16 cellular contexts compared by ENCODE assay signal in genomic region chr2:162063281-162063680, GRCh38. TPM values are rescaled to one million over a fixed set of nuclear protein-coding genes. Genes with fewer than 3 reads are reported as not detected.
A peak's percentile ranks its signal among the peaks of the same experiment; 100 is the strongest.
DNase-seq lines count a peak whose midpoint lies in the region; ATAC-seq, FAIRE-seq and TF ChIP-seq lines count a peak whose summit lies in the region.
"Had no signal": no experiment of that assay in that cellular context is flagged by ENCODE, and none has a peak within 500 bp of the region (broad histone marks: within the 10 kb centered on the region; RNA-seq: fewer than 3 reads in every experiment).

No MANE protein-coding gene starts in this region.

- no peaks in the 10 kb centered on the region for H3K27me3 ChIP-seq in K562 (ENCODE audit: control insufficient read depth in 2 of 2, insufficient read depth in 2 of 2, low read length in 2 of 2)
- no peaks in the 10 kb centered on the region for H3K27me3 ChIP-seq in right atrium auricular region
- H3K27me3 ChIP-seq: BLaER1, ovary, tibial artery had no signal

- H3K4me3 Mint-ChIP-seq in activated naive CD4-positive, alpha-beta T cell treated with anti-CD3 and anti-CD28 coated beads, Interleukin-2, amount 50 U/mL, for 24 hours, result peak overlapping the region; percentile 83
- peak overlapping the region in 1 of 4 donors; percentile 61 for H3K4me3 Mint-ChIP-seq in IgD-negative memory B cell
- peak overlapping the region; percentile 47 for H3K4me3 Mint-ChIP-seq in stimulated activated naive CD8-positive, alpha-beta T cell treated with anti-CD3 and anti-CD28 coated beads, Interleukin-15, Interleukin-2, amounts not matched to agents 100 ng/mL and 50 ng/mL, for 24 hours
- H3K4me3 Mint-ChIP-seq in chondrocyte (ENCODE audit: unreplicated experiment), result no peak overlapping the region

- peaks cover 91% of the 10 kb centered on the region for H3K4me1 Mint-ChIP-seq in activated naive CD4-positive, alpha-beta T cell treated with anti-CD3 and anti-CD28 coated beads, Interleukin-2, amount 50 U/mL, for 24 hours
- H3K4me1 Mint-ChIP-seq in IgD-negative memory B cell, result peaks cover 21 to 36% (median 31%) of the 10 kb centered on the region in 3 donors
- peaks cover 60% of the 10 kb centered on the region for H3K4me1 Mint-ChIP-seq in stimulated activated naive CD8-positive, alpha-beta T cell treated with anti-CD3 and anti-CD28 coated beads, Interleukin-15, Interleukin-2, amounts not matched to agents 100 ng/mL and 50 ng/mL, for 24 hours (ENCODE audit: low read depth)
- H3K4me1 Mint-ChIP-seq in chondrocyte (ENCODE audit: low read depth), result no peaks in the 10 kb centered on the region

- no peaks in the 10 kb centered on the region for H3K79me2 ChIP-seq in K562 (ENCODE audit: control insufficient read depth, insufficient read depth, low read length)

- H3K9ac ChIP-seq in K562 (ENCODE audit: insufficient read depth in 1 of 2, low read depth in 2 of 2, low read length in 2 of 2), result no peak overlapping the region
- H3K9ac ChIP-seq: BLaER1 had no signal

- no peak for TF ChIP-seq POLR2A in K562 (conservative IDR thresholded peaks at IDR 0.05)

- no peak for TF ChIP-seq RAD21 in K562 (CRISPR knock-in tag; conservative IDR thresholded peaks at IDR 0.05 in 1 of 2, IDR thresholded peaks at IDR 0.05 in 1 of 2)

- no peak overlapping the region for H3K4me2 ChIP-seq in K562 (ENCODE audit: insufficient read depth, low read length)
- H3K4me2 ChIP-seq: BLaER1 had no signal

- H3K27ac Mint-ChIP-seq in activated naive CD4-positive, alpha-beta T cell treated with anti-CD3 and anti-CD28 coated beads, Interleukin-2, amount 50 U/mL, for 24 hours, result peak overlapping the region; percentile 96
- H3K27ac Mint-ChIP-seq in IgD-negative memory B cell (peak overlapping the region in 2 of 3 donors; percentile 63 to 83), chondrocyte (ENCODE audit: unreplicated experiment) (no peak overlapping the region)
- peak overlapping the region; percentile 87 for H3K27ac Mint-ChIP-seq in stimulated activated naive CD8-positive, alpha-beta T cell treated with anti-CD3 and anti-CD28 coated beads, Interleukin-15, Interleukin-2, amounts not matched to agents 100 ng/mL and 50 ng/mL, for 24 hours

- 0% methylated on average over 2 of the region's 2 CpGs for WGBS in K562 (ENCODE audit: insufficient coverage, low coverage, missing lambda C conversion rate)

- CTCF ChIA-PET in K562 (lab: Yijun Ruan, JAX; ENCODE audit: low intra/inter-chr PET ratio), result no interaction called here

- in situ Hi-C loops in K562 (cut with MboI), result no loop called here

- no peaks in the 10 kb centered on the region for H4K20me1 ChIP-seq in K562 (replicated peaks; ENCODE audit: control insufficient read depth, insufficient read depth, low read length)
- H4K20me1 ChIP-seq: BLaER1 had no signal

- H3K4me3 ChIP-seq in K562 (no peak overlapping the region), right atrium auricular region (no peak overlapping the region)
- H3K4me3 ChIP-seq: BLaER1, mucosa of descending colon, ovary, tibial artery had no signal

- POLR2A ChIA-PET in K562 (lab: Yijun Ruan, JAX), result no interaction called here

- H2AFZ ChIP-seq in K562 (ENCODE audit: low read depth, low read length), result no peak overlapping the region

- no peak overlapping the region for H3K27ac ChIP-seq in K562 (ENCODE audit: extremely low read depth, low read depth, low read length)
- H3K27ac ChIP-seq in right atrium auricular region, result no peak overlapping the region
- H3K27ac ChIP-seq: BLaER1, ovary, tibial artery had no signal

- no peaks in the 10 kb centered on the region for H3K27me3 Mint-ChIP-seq in activated naive CD4-positive, alpha-beta T cell treated with anti-CD3 and anti-CD28 coated beads, Interleukin-2, amount 50 U/mL, for 24 hours
- H3K27me3 Mint-ChIP-seq in IgD-negative memory B cell (no peaks in the 10 kb centered on the region), chondrocyte (ENCODE audit: low read depth) (peaks cover 32% of the 10 kb centered on the region)
- H3K27me3 Mint-ChIP-seq in stimulated activated naive CD8-positive, alpha-beta T cell treated with anti-CD3 and anti-CD28 coated beads, Interleukin-15, Interleukin-2, amounts not matched to agents 100 ng/mL and 50 ng/mL, for 24 hours, result no peaks in the 10 kb centered on the region

- H3K9me1 ChIP-seq in K562 (ENCODE audit: control insufficient read depth, insufficient read depth, low read length), result no peaks in the 10 kb centered on the region

- intact Hi-C loops in K562 (cut with micrococcal nuclease), result no loop called here

- no peak for TF ChIP-seq EP300 in K562 (IDR thresholded peaks at IDR 0.05; ENCODE audit: low read length)

- ATAC-seq in K562, result no peak
- ATAC-seq: Panc1 had no signal

- H3K9me3 ChIP-seq in K562 (replicated peaks; ENCODE audit: control insufficient read depth, insufficient read depth, low read depth, low read length) (no peaks in the 10 kb centered on the region), right atrium auricular region (no peaks in the 10 kb centered on the region)
- H3K9me3 ChIP-seq: BLaER1, mucosa of descending colon, ovary, tibial artery had no signal

- TF ChIP-seq CTCF in K562 (IDR thresholded peaks at IDR 0.05 in 2 of 3, conservative IDR thresholded peaks at IDR 0.05 in 1 of 3; ENCODE audit: insufficient read depth in 2 of 3, low read depth in 1 of 3, low read length in 3 of 3) (no peak), chondrocyte (IDR thresholded peaks at IDR 0.05) (no peak), right atrium auricular region (IDR thresholded peaks at IDR 0.05) (no peak)

- no TSS peak for BruUV-seq in K562 (replicated peaks; lab: Mats Ljungman, UMichigan)

- H3K36me3 ChIP-seq in K562 (ENCODE audit: control insufficient read depth, insufficient read depth, low read length) (no peaks in the 10 kb centered on the region), right atrium auricular region (no peaks in the 10 kb centered on the region)
- H3K36me3 ChIP-seq: BLaER1, ovary, tibial artery had no signal

- DNase-seq in activated naive CD4-positive, alpha-beta T cell (lab: John Stamatoyannopoulos, UW), result no peak
- no peak for DNase-seq in K562 (ENCODE audit: extremely low read depth in 1 of 4, low spot score in 3 of 4)
- DNase-seq in chondrocyte (ENCODE audit: low spot score), result no peak
- no peak for DNase-seq in NOMO-1 (lab: John Stamatoyannopoulos, UW; ENCODE audit: unreplicated experiment in 2 of 2)
- DNase-seq in right atrium auricular region (ENCODE audit: low spot score), result no peak
- DNase-seq: kidney, mucosa of descending colon, NCI-H1048, NCI-H446, ovary, tibial artery had no signal

- no peak for FAIRE-seq in K562 (lab: Jason Lieb, UNC)
- FAIRE-seq: kidney had no signal

- H3K36me3 Mint-ChIP-seq in activated naive CD4-positive, alpha-beta T cell treated with anti-CD3 and anti-CD28 coated beads, Interleukin-2, amount 50 U/mL, for 24 hours, result peaks cover 6% of the 10 kb centered on the region
- H3K36me3 Mint-ChIP-seq in IgD-negative memory B cell (no peaks in the 10 kb centered on the region), chondrocyte (ENCODE audit: low read depth) (no peaks in the 10 kb centered on the region)
- H3K36me3 Mint-ChIP-seq in stimulated activated naive CD8-positive, alpha-beta T cell treated with anti-CD3 and anti-CD28 coated beads, Interleukin-15, Interleukin-2, amounts not matched to agents 100 ng/mL and 50 ng/mL, for 24 hours (ENCODE audit: low read depth), result peaks cover 6% of the 10 kb centered on the region

- H3K4me1 ChIP-seq in K562 (replicated peaks in 1 of 2; ENCODE audit: control insufficient read depth in 2 of 2, insufficient read depth in 2 of 2, low read length in 2 of 2) (no peaks in the 10 kb centered on the region), right atrium auricular region (no peaks in the 10 kb centered on the region)
- H3K4me1 ChIP-seq: tibial artery had no signal

- no peaks in the 10 kb centered on the region for H3K9me3 Mint-ChIP-seq in activated naive CD4-positive, alpha-beta T cell treated with anti-CD3 and anti-CD28 coated beads, Interleukin-2, amount 50 U/mL, for 24 hours
- H3K9me3 Mint-ChIP-seq in IgD-negative memory B cell, result no peaks in the 10 kb centered on the region
- H3K9me3 Mint-ChIP-seq in stimulated activated naive CD8-positive, alpha-beta T cell treated with anti-CD3 and anti-CD28 coated beads, Interleukin-15, Interleukin-2, amounts not matched to agents 100 ng/mL and 50 ng/mL, for 24 hours, result no peaks in the 10 kb centered on the region
- H3K9me3 Mint-ChIP-seq in chondrocyte (ENCODE audit: low read depth), result peaks cover 4% of the 10 kb centered on the region

TF ChIP-seq in K562, 482 proteins besides CTCF, POLR2A, EP300 and RAD21:
- TF ChIP-seq NFIC (IDR thresholded peaks at IDR 0.05) (peak; percentile 64), NFIX (CRISPR knock-in tag; IDR thresholded peaks at IDR 0.05; ENCODE audit: low read depth) (peak; percentile 66), XRCC3 (IDR thresholded peaks at IDR 0.05) (no peak)

RNA-seq across cellular contexts. Expression of gene DPP4, which starts 10.7 kb away (rescaled TPM):
- polyA plus RNA-seq in IgD-negative memory B cell (1.3 TPM), K562 (2011; rRNA removed) (not detected in 2 replicates), K562 (2014; fragmentation: Illumina TruSeq; extraction: Trizol) (not detected in 2 replicates), K562 (2014; fragmentation: Nextera tagmentation; extraction: Ambion mirVana) (not detected), K562 (2014; rRNA removed) (not detected in 2 replicates)
- total RNA-seq in K562 (2011; cell fraction: chromatin; rRNA removed; ENCODE audit: low replicate concordance), result not detected in 2 replicates
- not detected in 2 replicates for total RNA-seq in K562 (2011; cell fraction: nucleolus; rRNA removed)
- not detected in 2 replicates for total RNA-seq in K562 (2011; cell fraction: nucleoplasm; rRNA removed)
- total RNA-seq in K562 (2014; rRNA removed) (not detected in 2 replicates), K562 (2014; rRNA removed; fragmentation: Illumina TruSeq; extraction: Trizol) (not detected in 2 replicates), K562 (2015; rRNA removed; fragmentation: Illumina TruSeq; extraction: Trizol) (not detected in 2 replicates), K562 (2021) (0.11 and 0.18 TPM in 2 replicates), chondrocyte (0.42 to 0.60 TPM in 2 of 3 replicates, not detected in the other), right atrium auricular region (1 to 10 TPM; 4.5 to 6.8 TPM)
- not detected in 2 replicates for polyA plus RNA-seq in K562 (2011; cell fraction: cytosol; rRNA removed)
- polyA plus RNA-seq in K562 (2011; cell fraction: nucleus; rRNA removed), result not detected in 2 replicates
- not detected in 2 replicates for polyA plus RNA-seq in K562 (2012)
- not detected in 2 replicates for polyA minus RNA-seq in K562 (2011; rRNA and poly(A)+ RNA removed)
- polyA minus RNA-seq in K562 (2011; cell fraction: cytosol; rRNA and poly(A)+ RNA removed), result not detected in 2 replicates
- not detected in 2 replicates for polyA minus RNA-seq in K562 (2011; cell fraction: nucleus; rRNA and poly(A)+ RNA removed)
